19 cellular contexts compared by ENCODE assay signal in genomic region chr10:29379208-29379607, GRCh38.
"Had no signal": no experiment of that assay in that cellular context is flagged by ENCODE, and none has a peak within 500 bp of the region (broad histone marks: within the 10 kb centered on the region; RNA-seq: fewer than 3 reads in every experiment).

No MANE protein-coding gene starts in this region.

- H3K27ac Mint-ChIP-seq: activated CD4-positive, alpha-beta T cell treated with anti-CD3 and anti-CD28 coated beads, Interleukin-2, amount 10 ng/mL, durations not matched to agents 7 days and 5 days; stimulated activated naive CD8-positive, alpha-beta T cell treated with anti-CD3 and anti-CD28 coated beads, Interleukin-15, Interleukin-2, amounts not matched to agents 100 ng/mL and 50 ng/mL, for 24 hours had no signal

- H3K4me3 ChIP-seq: adrenal gland, pancreas, right lobe of liver, transverse colon, uterus had no signal

- H3K27ac ChIP-seq: adrenal gland, pancreas, right lobe of liver, transverse colon, uterus had no signal

- H3K27me3 Mint-ChIP-seq: stimulated activated naive CD8-positive, alpha-beta T cell treated with anti-CD3 and anti-CD28 coated beads, Interleukin-15, Interleukin-2, amounts not matched to agents 100 ng/mL and 50 ng/mL, for 24 hours had no signal

- H3K36me3 Mint-ChIP-seq: naive thymus-derived CD8-positive, alpha-beta T cell had no signal

- ATAC-seq: activated CD4-positive, CD25-positive, alpha-beta regulatory T cell treated with anti-CD3 and anti-CD28 coated beads, Interleukin-2, amount 50 U/mL, for 24 hours; left ventricle myocardium superior; naive thymus-derived CD8-positive, alpha-beta T cell; pancreas; right lobe of liver had no signal

- H3K9me3 Mint-ChIP-seq: activated CD4-positive, alpha-beta T cell treated with anti-CD3 and anti-CD28 coated beads, Interleukin-2, amount 10 ng/mL, durations not matched to agents 7 days and 5 days; naive thymus-derived CD8-positive, alpha-beta T cell; stimulated activated naive CD8-positive, alpha-beta T cell treated with anti-CD3 and anti-CD28 coated beads, Interleukin-15, Interleukin-2, amounts not matched to agents 100 ng/mL and 50 ng/mL, for 24 hours had no signal

- DNase-seq: activated CD4-positive, alpha-beta T cell treated with anti-CD3 and anti-CD28 coated beads, Interleukin-2, amount 10 ng/mL, durations not matched to agents 7 days and 5 days; activated CD8-positive, alpha-beta memory T cell treated with anti-CD3 and anti-CD28 coated beads, Interleukin-2, amount 50 U/mL, for 4 hours; activated effector memory CD4-positive, alpha-beta T cell treated with anti-CD3 and anti-CD28 coated beads, Interleukin-2, amount 50 U/mL, for 16 hours; activated naive CD4-positive, alpha-beta T cell treated with anti-CD3 and anti-CD28 coated beads, Interleukin-2, amount 50 U/mL, for 16 hours; activated T-cell treated with anti-CD3 and anti-CD28 coated beads, Interleukin-2, amount 50 U/mL, for 48 hours; adrenal gland; effector CD4-positive, alpha-beta T cell; left ventricle myocardium superior; mesenchymal stem cell; naive thymus-derived CD8-positive, alpha-beta T cell; pancreas; right lobe of liver; small intestine; stimulated activated CD4-positive, alpha-beta T cell treated with anti-CD3 and anti-CD28 coated beads, Interleukin-15, amount 100 ng/mL, for 24 hours; stimulated activated CD4-positive, alpha-beta T cell treated with anti-CD3 and anti-CD28 coated beads, Interleukin-2, amount 100 ng/mL, for 48 hours; transverse colon; uterus had no signal

- H3K4me3 Mint-ChIP-seq: activated CD4-positive, alpha-beta T cell treated with anti-CD3 and anti-CD28 coated beads, Interleukin-2, amount 10 ng/mL, durations not matched to agents 7 days and 5 days; stimulated activated naive CD8-positive, alpha-beta T cell treated with anti-CD3 and anti-CD28 coated beads, Interleukin-15, Interleukin-2, amounts not matched to agents 100 ng/mL and 50 ng/mL, for 24 hours had no signal

- H3K36me3 ChIP-seq: adrenal gland, pancreas, right lobe of liver, transverse colon, uterus had no signal

- H3K4me1 ChIP-seq: adrenal gland, pancreas, transverse colon, uterus had no signal

- H3K9me3 ChIP-seq: adrenal gland, pancreas, right lobe of liver, transverse colon, uterus had no signal

- H3K27me3 ChIP-seq: adrenal gland, pancreas, right lobe of liver, transverse colon, uterus had no signal
